8 cellular contexts compared by ENCODE assay signal in the genomic region with DNA sequence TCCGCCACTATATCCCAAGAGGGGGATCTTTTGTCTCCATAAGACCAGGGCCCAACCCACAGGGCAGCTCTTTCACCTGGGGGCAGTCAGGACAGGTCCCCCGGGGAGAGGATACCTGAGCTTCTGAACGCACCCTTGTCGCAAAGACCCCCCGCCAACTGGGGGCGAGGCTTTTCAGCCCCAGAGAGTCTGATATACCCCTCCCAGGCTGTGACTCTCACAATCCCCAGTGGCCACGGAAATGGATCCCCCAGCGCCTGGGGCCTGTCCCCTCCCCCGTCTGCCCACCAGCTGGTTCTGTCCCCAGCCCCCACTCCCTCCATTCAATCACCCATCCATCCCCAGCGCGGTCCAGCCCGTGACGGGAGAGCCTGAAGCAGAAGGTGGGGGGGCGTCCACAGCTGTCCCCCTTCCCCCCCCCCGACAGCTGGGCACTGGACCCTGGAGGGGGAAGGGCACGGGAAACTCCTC. TPM values are rescaled to one million over a fixed set of nuclear protein-coding genes. Genes with fewer than 3 reads are reported as not detected.
DNase-seq lines count a peak whose midpoint lies in the region; ATAC-seq and TF ChIP-seq lines count a peak whose summit lies in the region.

No MANE protein-coding gene starts in this region.

- H3K4me2 ChIP-seq in PC-3 (ENCODE audit: low read length) (peak overlapping the region; percentile 99), neuronal stem cell (ENCODE audit: insufficient read depth, low read length, poor library complexity, severe bottlenecking) (peak overlapping the region; percentile 82)

- no peaks in the 10 kb centered on the region for H3F3A ChIP-seq in PC-3 (ENCODE audit: low read length, unreplicated experiment)

- no peak overlapping the region for H4K91ac ChIP-seq in neuronal stem cell (ENCODE audit: low read depth, low read length, poor library complexity)

- TF ChIP-seq CTCF in CD14-positive monocyte (IDR thresholded peaks at IDR 0.05) (no peak), PC-3 (conservative IDR thresholded peaks at IDR 0.05; ENCODE audit: low read depth, low read length) (no peak), esophagus squamous epithelium (IDR thresholded peaks at IDR 0.05) (no peak)

- no peaks in the 10 kb centered on the region for H3K9me2 ChIP-seq in PC-3 (replicated peaks; ENCODE audit: low read length)

- DNase-seq in CD14-positive monocyte (ENCODE audit: low spot score), result no peak
- no peak for DNase-seq in PC-3
- no peak for DNase-seq in esophagus squamous epithelium (lab: John Stamatoyannopoulos, UW)
- DNase-seq in neuronal stem cell (ENCODE audit: low spot score), result no peak
- DNase-seq in GM19238 (ENCODE audit: insufficient read length, low spot score), result no peak
- no peak for DNase-seq in cerebellum (ENCODE audit: low spot score)
- DNase-seq in NCI-H1048 (lab: John Stamatoyannopoulos, UW), result no peak
- no peak for DNase-seq in NK-92 treated with Interleukin-12 subunit alpha and Interleukin-12 subunit beta, amount 100 ng/mL, for 24 hours (lab: John Stamatoyannopoulos, UW)

- H2BK15ac ChIP-seq in neuronal stem cell (ENCODE audit: low read length), result peak overlapping the region; percentile 81

- H3K9ac ChIP-seq in PC-3 (ENCODE audit: low read length), result peak overlapping the region; percentile 81
- H3K9ac ChIP-seq in neuronal stem cell (ENCODE audit: low read depth, low read length, poor library complexity), result no peak overlapping the region

- peaks cover 32% of the 10 kb centered on the region for H3K4me1 ChIP-seq in PC-3 (ENCODE audit: insufficient read depth, low read length)
- H3K4me1 ChIP-seq in esophagus squamous epithelium, result peaks cover 20 to 48% (median 28%) of the 10 kb centered on the region in 3 donors
- peaks cover 2 to 3% of the 10 kb centered on the region in 2 donors for H3K4me1 ChIP-seq in neuronal stem cell (ENCODE audit: control insufficient read depth in 2 of 2, insufficient read depth in 1 of 2, low read depth in 1 of 2, low read length in 2 of 2)

- intact Hi-C loops in CD14-positive monocyte (cut with micrococcal nuclease), result no loop called here
- intact Hi-C loops in PC-3 (cut with micrococcal nuclease), result no loop called here
- intact Hi-C loops in esophagus squamous epithelium (cut with DNase I), result no loop called here

- no peak overlapping the region for H2BK12ac ChIP-seq in neuronal stem cell (ENCODE audit: low read length)

- H3K23ac ChIP-seq in neuronal stem cell (ENCODE audit: low read depth, low read length, poor library complexity), result no peak overlapping the region

- TSS peak; percentile 34 for BruUV-seq in PC-3 (replicated peaks; lab: Mats Ljungman, UMichigan)

- no peak overlapping the region for H2BK120ac ChIP-seq in neuronal stem cell (ENCODE audit: low read depth, low read length)

- H3K27me3 Mint-ChIP-seq in CD14-positive monocyte (ENCODE audit: low read depth in 3 of 3), result peaks cover 46 to 73% (median 73%) of the 10 kb centered on the region in 3 donors

- POLR2A ChIA-PET in PC-3 (lab: Charles Lee; ENCODE audit: unreplicated experiment), result no interaction called here

- CTCF ChIA-PET in PC-3 (lab: Charles Lee), result no interaction called here

- TF ChIP-seq POLR2A in esophagus squamous epithelium (IDR thresholded peaks at IDR 0.05), result no peak

- peak overlapping the region; percentile 3 for H3K14ac ChIP-seq in neuronal stem cell (ENCODE audit: low read length)

- H3K4me3 ChIP-seq in PC-3 (ENCODE audit: low read length) (peak overlapping the region; percentile 95), esophagus squamous epithelium (peak overlapping the region; percentile 72 to 99 (median 84)), neuronal stem cell (ENCODE audit: low read length in 2 of 2) (peak overlapping the region; percentile 77 to 82)

- H3K9me3 Mint-ChIP-seq in CD14-positive monocyte, result peaks cover 0 to 17% (median 9%) of the 10 kb centered on the region in 7 donors

- no peak overlapping the region for H3K4ac ChIP-seq in neuronal stem cell (ENCODE audit: low read length)

- ATAC-seq in PC-3, result no peak

- no peak overlapping the region for H3K27ac Mint-ChIP-seq in CD14-positive monocyte

- H3K18ac ChIP-seq in neuronal stem cell (ENCODE audit: low read length), result peak overlapping the region; percentile 91

- no peaks in the 10 kb centered on the region for H4K20me1 ChIP-seq in PC-3 (ENCODE audit: low read length)

- WGBS in esophagus squamous epithelium, 2 donors, result 41 to 80% methylated on average over 2 to 6 of the region's 16 CpGs
- no CpG with 5 or more reads among the region's 16 CpGs for WGBS in neuronal stem cell (ENCODE audit: extremely low coverage in 2 of 2, insufficient read length in 2 of 2, insufficient replicate concordance in 1 of 2), 2 donors

- peak overlapping the region; percentile 72 for H3K4me3 Mint-ChIP-seq in CD14-positive monocyte

- no peak overlapping the region for H4K8ac ChIP-seq in neuronal stem cell (ENCODE audit: low read depth, low read length)

- H3K27ac ChIP-seq in PC-3 (ENCODE audit: low read length) (no peak overlapping the region), esophagus squamous epithelium (peak overlapping the region; percentile 86 to 92 (median 90)), neuronal stem cell (replicated peaks; ENCODE audit: low read length) (no peak overlapping the region)

- H3K79me2 ChIP-seq in PC-3 (ENCODE audit: low read length), result peaks cover 7% of the 10 kb centered on the region; the same call in 1 of the 2 replicates

- peak overlapping the region; percentile 93 for H2AK5ac ChIP-seq in neuronal stem cell (ENCODE audit: low read depth, low read length)

- no peaks in the 10 kb centered on the region for H3K36me3 Mint-ChIP-seq in CD14-positive monocyte

- H3K4me1 Mint-ChIP-seq in CD14-positive monocyte, result peaks cover 2% of the 10 kb centered on the region

- no peak overlapping the region for H2BK5ac ChIP-seq in neuronal stem cell (ENCODE audit: low read length)

- H3K27me3 ChIP-seq in PC-3 (ENCODE audit: low read length) (no peaks in the 10 kb centered on the region), esophagus squamous epithelium (no peaks in the 10 kb centered on the region), neuronal stem cell (ENCODE audit: control insufficient read depth in 3 of 3, insufficient read depth in 3 of 3, low read depth in 1 of 3, low read length in 3 of 3) (no peaks in the 10 kb centered on the region)

- no peaks in the 10 kb centered on the region for H3K36me3 ChIP-seq in PC-3 (ENCODE audit: low read depth, low read length)
- no peaks in the 10 kb centered on the region for H3K36me3 ChIP-seq in esophagus squamous epithelium
- no peaks in the 10 kb centered on the region for H3K36me3 ChIP-seq in neuronal stem cell (replicated peaks in 1 of 2; ENCODE audit: control insufficient read depth in 2 of 2, insufficient read depth in 2 of 2, low read length in 2 of 2)

- H2AFZ ChIP-seq in PC-3 (ENCODE audit: low read length) (peak overlapping the region; percentile 94; the same call in 1 of the 2 replicates), neuronal stem cell (ENCODE audit: low read length) (peak overlapping the region; percentile 91)

- H3K9me3 ChIP-seq in PC-3 (ENCODE audit: low read length), result no peaks in the 10 kb centered on the region
- no peaks in the 10 kb centered on the region for H3K9me3 ChIP-seq in esophagus squamous epithelium
- no peaks in the 10 kb centered on the region for H3K9me3 ChIP-seq in neuronal stem cell (replicated peaks in 1 of 2; ENCODE audit: control insufficient read depth in 2 of 2, insufficient read depth in 1 of 2, low read depth in 1 of 2, low read length in 2 of 2)

- peaks cover 2% of the 10 kb centered on the region for H3K79me1 ChIP-seq in neuronal stem cell (ENCODE audit: low read depth, low read length)

RNA-seq across cellular contexts. Expression of a gene that starts 0.9 kb away (rescaled TPM):
- under 1 TPM; 0.03 to 0.18 TPM for polyA plus RNA-seq in CD14-positive monocyte
- total RNA-seq in PC-3 (2014; rRNA removed) (28.0 and 29.4 TPM in 2 replicates), esophagus squamous epithelium (10 to 100 TPM; 19.7 to 94.0 (median 33.3) TPM), cerebellum (10.5 TPM)
- 17.4 TPM for polyA plus RNA-seq in neuronal stem cell (2013, experiment 1 of 2)
- polyA plus RNA-seq in neuronal stem cell (2013, experiment 2 of 2), result 16.5 TPM

RNA-seq across cellular contexts. Expression of a gene that starts 22.0 kb away (rescaled TPM):
- polyA plus RNA-seq in CD14-positive monocyte, result not detected
- total RNA-seq in PC-3 (2014; rRNA removed), result not detected in 2 replicates
- not detected for total RNA-seq in esophagus squamous epithelium
- 0.43 TPM for polyA plus RNA-seq in neuronal stem cell (2013, experiment 1 of 2)
- polyA plus RNA-seq in neuronal stem cell (2013, experiment 2 of 2), result not detected
- not detected for total RNA-seq in cerebellum

RNA-seq across cellular contexts. Expression of a gene that starts 34.5 kb away (rescaled TPM):
- under 1 TPM in 1 of 2 donors, not detected in 1; 0.31 TPM for polyA plus RNA-seq in CD14-positive monocyte
- not detected in 2 replicates for total RNA-seq in PC-3 (2014; rRNA removed)
- total RNA-seq in esophagus squamous epithelium, result not detected
- not detected for polyA plus RNA-seq in neuronal stem cell (2013, experiment 1 of 2)
- polyA plus RNA-seq in neuronal stem cell (2013, experiment 2 of 2), result not detected
- not detected for total RNA-seq in cerebellum

Comparison
In these comparisons a context has a peak if more than half of its experiments do, and no peak if none do; other contexts are left out.
1. H3K27ac ChIP-seq: peak in esophagus squamous epithelium (4 of 4); none in PC-3 (single experiment) and neuronal stem cell (single experiment).
2. Peak in every context shown above with its lines, with median percentiles within 50 percentile points of each other: H3K4me3 ChIP-seq.